8 cellular contexts compared by ENCODE assay signal in the genomic region with DNA sequence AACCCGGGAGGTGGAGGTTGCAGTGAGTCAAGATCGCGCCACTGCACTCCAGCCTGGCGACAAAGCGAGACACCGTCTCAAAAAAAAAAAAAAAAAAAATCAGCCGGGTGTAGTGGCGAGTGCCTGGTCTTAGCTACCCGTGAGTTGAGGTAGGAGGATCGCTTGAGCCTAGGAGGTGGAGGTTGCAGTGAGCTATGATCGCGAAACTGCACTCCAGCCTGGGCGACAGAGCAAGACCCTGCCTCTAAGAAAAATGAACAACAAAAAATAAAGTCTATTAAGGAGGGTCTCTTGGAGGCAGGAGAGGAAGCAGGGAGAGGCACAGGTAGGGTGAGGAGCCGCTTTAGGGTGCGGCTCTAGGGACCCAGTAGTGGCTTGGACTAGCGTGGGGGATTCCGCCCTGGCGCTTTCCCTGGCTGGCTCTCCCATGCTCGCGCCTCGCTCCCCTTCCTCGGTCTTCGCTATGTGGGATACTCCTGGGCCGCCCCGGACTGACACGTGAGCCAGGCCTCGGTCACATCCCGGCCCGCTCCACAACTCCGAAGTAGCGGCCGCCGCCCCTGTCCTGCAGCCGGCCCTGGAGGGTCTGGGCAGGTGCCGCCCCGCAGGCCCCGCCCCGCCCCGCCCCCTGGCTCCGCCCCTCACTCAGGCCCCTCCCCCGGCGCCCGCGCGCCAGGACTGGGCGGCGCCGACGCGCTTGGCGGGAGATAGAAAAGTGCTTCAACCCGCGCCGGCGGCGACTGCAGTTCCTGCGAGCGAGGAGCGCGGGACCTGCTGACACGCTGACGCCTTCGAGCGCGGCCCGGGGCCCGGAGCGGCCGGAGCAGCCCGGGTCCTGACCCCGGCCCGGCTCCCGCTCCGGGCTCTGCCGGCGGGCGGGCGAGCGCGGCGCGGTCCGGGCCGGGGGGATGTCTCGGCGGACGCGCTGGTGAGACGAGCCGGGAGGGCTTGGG. TPM values are rescaled to one million over a fixed set of nuclear protein-coding genes. Genes with fewer than 3 reads are reported as not detected.
DNase-seq lines count a peak whose midpoint lies in the region; ATAC-seq and TF ChIP-seq lines count a peak whose summit lies in the region.

Gene MYBL2 (plus strand): TSS at position 739 of the 953 bp plus-strand sequence. CDS start 170 bp downstream, at position 909.

- peaks cover 26% of the 10 kb centered on the region for H3K4me1 ChIP-seq in KMS-11 (ENCODE audit: low read depth, poor library complexity, severe bottlenecking)
- H3K4me1 ChIP-seq in SK-N-SH (ENCODE audit: control insufficient read depth in 1 of 2, insufficient read depth in 2 of 2, low read depth in 1 of 2, low read length in 1 of 2): peaks cover 0 to 13% of the 10 kb centered on the region in 2 experiments; a peak in 1 of 4 replicates
- H3K4me1 ChIP-seq in tibial artery: peaks cover 0 to 16% (median 13%) of the 10 kb centered on the region in 4 donors

- H4K20me1 ChIP-seq in KMS-11 (ENCODE audit: insufficient read depth) (no peaks in the 10 kb centered on the region), SK-N-SH (ENCODE audit: insufficient read depth) (no peaks in the 10 kb centered on the region)

- peaks cover 45% of the 10 kb centered on the region for H3K79me2 ChIP-seq in KMS-11 (ENCODE audit: insufficient read depth, low read depth)
- peaks cover 36% of the 10 kb centered on the region for H3K79me2 ChIP-seq in SK-N-SH (ENCODE audit: insufficient read depth)

- DNase-seq in G401 (ENCODE audit: low spot score): peak; percentile 17
- DNase-seq in SK-N-SH: peak; percentile 94
- peak; percentile 68 for DNase-seq in activated naive CD4-positive, alpha-beta T cell treated with Interleukin-2 at 50 U/mL for 16 hours
- peak; percentile 85 for DNase-seq in cardiac septum (ENCODE audit: low spot score)
- peak; percentile 4 for DNase-seq in skeletal muscle cell (ENCODE audit: low read depth)
- DNase-seq in tibial artery: no peak

- no peaks in the 10 kb centered on the region for H3K9me3 ChIP-seq in SK-N-SH
- H3K9me3 ChIP-seq in tibial artery: no peaks in the 10 kb centered on the region

- intact Hi-C loops in cardiac septum (cut with DNase I): no loop called here
- intact Hi-C loops in tibial artery (cut with DNase I; ENCODE audit: low total_unique reads): no loop called here

- no peak for TF ChIP-seq RAD21 in SK-N-SH (IDR thresholded peaks at IDR 0.05; ENCODE audit: low read length)

- H3K4me3 ChIP-seq in KMS-11 (IDR thresholded peaks at IDR 0.05; ENCODE audit: insufficient read depth, low read depth, low read length): no peak within 1 kb of the TSS
- H3K4me3 ChIP-seq in SK-N-SH (ENCODE audit: low read depth in 2 of 2, low read length in 1 of 2): peak within 1 kb of the TSS; percentile 50 to 70
- H3K4me3 ChIP-seq in skeletal muscle cell (ENCODE audit: low read depth, low read length): peak within 1 kb of the TSS; percentile 49
- peak within 1 kb of the TSS in 1 of 2 donors; percentile 34 for H3K4me3 ChIP-seq in tibial artery

- no peak for TF ChIP-seq EP300 in SK-N-SH (IDR thresholded peaks at IDR 0.05; ENCODE audit: borderline replicate concordance in 1 of 2, low read depth in 1 of 2, low read length in 1 of 2)

- POLR2A ChIA-PET in SK-N-SH (lab: Yijun Ruan, JAX): no interaction called here

- in situ Hi-C loops in G401 (cut with HindIII; ENCODE audit: low sequenced_read_pairs): no loop called here

- H3K27ac ChIP-seq in KMS-11: peak within 1 kb of the TSS; percentile 66
- H3K27ac ChIP-seq in SK-N-SH (ENCODE audit: low read depth in 2 of 2, low read length in 1 of 2): no peak within 1 kb of the TSS
- H3K27ac ChIP-seq in tibial artery: no peak within 1 kb of the TSS

- H3K4me2 ChIP-seq in KMS-11 (peak within 1 kb of the TSS; percentile 76), SK-N-SH (peak within 1 kb of the TSS; percentile 90)

- H3K36me3 ChIP-seq in KMS-11 (ENCODE audit: insufficient read depth): no peaks in the 10 kb centered on the region; the same call in 1 of the 2 replicates
- no peaks in the 10 kb centered on the region for H3K36me3 ChIP-seq in SK-N-SH (replicated peaks in 1 of 2; ENCODE audit: control insufficient read depth in 1 of 2, insufficient read depth in 2 of 2, low read length in 1 of 2)
- no peaks in the 10 kb centered on the region for H3K36me3 ChIP-seq in tibial artery

- peak; percentile 67 for ATAC-seq in GM21737 (IDR thresholded peaks at IDR 0.05; ENCODE audit: unreplicated experiment)

- H2AFZ ChIP-seq in KMS-11 (ENCODE audit: low read depth) (peak within 1 kb of the TSS; percentile 91), SK-N-SH (ENCODE audit: low read depth) (peak within 1 kb of the TSS; percentile 82)

- H3F3A ChIP-seq in SK-N-SH (replicated peaks; ENCODE audit: insufficient read depth): peaks cover 8% of the 10 kb centered on the region

- H3K9ac ChIP-seq in KMS-11 (peak within 1 kb of the TSS; percentile 95), SK-N-SH (peak within 1 kb of the TSS; percentile 68; the same call in 1 of the 2 replicates)

- no peaks in the 10 kb centered on the region for H3K27me3 ChIP-seq in KMS-11 (ENCODE audit: insufficient read depth, low read depth)
- H3K27me3 ChIP-seq in SK-N-SH (ENCODE audit: insufficient read depth): no peaks in the 10 kb centered on the region
- H3K27me3 ChIP-seq in tibial artery: peaks cover 0 to 58% of the 10 kb centered on the region in 2 donors

- CTCF ChIA-PET in SK-N-SH (lab: Yijun Ruan, JAX): interaction anchor here (0.9 to 1.5 kb wide), 2 partner anchors 27 to 414 kb away, joined by 3 to 4 read pairs; no protein-coding TSS in a partner anchor

- TF ChIP-seq CTCF in KMS-11 (conservative IDR thresholded peaks at IDR 0.05; ENCODE audit: low read depth, low read length) (no peak), SK-N-SH (IDR thresholded peaks at IDR 0.05) (no peak), tibial artery (IDR thresholded peaks at IDR 0.05) (no peak)

- H3K9me2 ChIP-seq in SK-N-SH: no peaks in the 10 kb centered on the region

- 29% methylated on average over 26 of the region's 90 CpGs for WGBS in SK-N-SH (ENCODE audit: low lambda C conversion rate)

TF ChIP-seq in SK-N-SH, 30 proteins besides CTCF, POLR2A, EP300 and RAD21 (continues in another document):
- TF ChIP-seq GABPA (IDR thresholded peaks at IDR 0.05; ENCODE audit: low read depth): no peak
- no peak for TF ChIP-seq ELF1 (IDR thresholded peaks at IDR 0.05)
- TF ChIP-seq, protein P1, sequence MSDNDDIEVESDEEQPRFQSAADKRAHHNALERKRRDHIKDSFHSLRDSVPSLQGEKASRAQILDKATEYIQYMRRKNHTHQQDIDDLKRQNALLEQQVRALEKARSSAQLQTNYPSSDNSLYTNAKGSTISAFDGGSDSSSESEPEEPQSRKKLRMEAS (IDR thresholded peaks at IDR 0.05; ENCODE audit: low read depth): peak; percentile 92
- TF ChIP-seq REST (IDR thresholded peaks at IDR 0.05; ENCODE audit: low read depth, low read length): no peak
- peak; percentile 96 for TF ChIP-seq MXI1 (IDR thresholded peaks at IDR 0.05; ENCODE audit: low read depth, low read length)
- TF ChIP-seq RFX5 (IDR thresholded peaks at IDR 0.05; ENCODE audit: low read length): no peak
- no peak for TF ChIP-seq FOSL2 (IDR thresholded peaks at IDR 0.05; ENCODE audit: borderline replicate concordance, low read depth)
- TF ChIP-seq POLR2AphosphoS5 (IDR thresholded peaks at IDR 0.05; ENCODE audit: low read depth, low read length): no peak
- TF ChIP-seq SIN3A (IDR thresholded peaks at IDR 0.05; ENCODE audit: borderline replicate concordance, low read depth, low read length): peak; percentile 99
- TF ChIP-seq, protein P2, sequence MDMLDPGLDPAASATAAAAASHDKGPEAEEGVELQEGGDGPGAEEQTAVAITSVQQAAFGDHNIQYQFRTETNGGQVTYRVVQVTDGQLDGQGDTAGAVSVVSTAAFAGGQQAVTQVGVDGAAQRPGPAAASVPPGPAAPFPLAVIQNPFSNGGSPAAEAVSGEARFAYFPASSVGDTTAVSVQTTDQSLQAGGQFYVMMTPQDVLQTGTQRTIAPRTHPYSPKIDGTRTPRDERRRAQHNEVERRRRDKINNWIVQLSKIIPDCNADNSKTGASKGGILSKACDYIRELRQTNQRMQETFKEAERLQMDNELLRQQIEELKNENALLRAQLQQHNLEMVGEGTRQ (IDR thresholded peaks at IDR 0.05; ENCODE audit: borderline replicate concordance, low read depth, low read length): no peak
- no peak for TF ChIP-seq GATA2 (CRISPR knock-in tag; IDR thresholded peaks at IDR 0.05)

RNA-seq across cellular contexts. Expression of gene MYBL2, which starts in this region (rescaled TPM):
- 28.0 and 36.1 TPM in 2 replicates for total RNA-seq in G401 (2014; rRNA removed; shearing (Covaris generic))
- 7.3 and 9.7 TPM in 2 replicates for polyA plus RNA-seq in SK-N-SH (2012; rRNA removed)
- 5.0 and 6.6 TPM in 2 replicates for polyA plus RNA-seq in SK-N-SH (2012; cell fraction: cytosol; rRNA removed)
- polyA plus RNA-seq in SK-N-SH (2012; cell fraction: nucleus; rRNA removed): 6.8 and 9.1 TPM in 2 replicates
- total RNA-seq in cardiac septum: 0.13 TPM

Comparison
In these comparisons a context has a peak if more than half of its experiments do, and no peak if none do; other contexts are left out.
1. RNA of gene MYBL2 (total RNA-seq): 28.0 to 36.1 TPM in G401; 0.13 TPM in cardiac septum (single experiment); every median in the first group is over 10 times any median in the second.
2. Peak in DNase-seq in cardiac septum; RNA of the gene not detected or under 1 TPM.
3. DNase-seq: peak in G401 (single experiment), SK-N-SH (single experiment), activated naive CD4-positive, alpha-beta T cell treated with Interleukin-2 at 50 U/mL for 16 hours (single experiment) and skeletal muscle cell (single experiment); none in tibial artery (0 of 2).